9 cellular contexts compared by ENCODE assay signal in the genomic region with DNA sequence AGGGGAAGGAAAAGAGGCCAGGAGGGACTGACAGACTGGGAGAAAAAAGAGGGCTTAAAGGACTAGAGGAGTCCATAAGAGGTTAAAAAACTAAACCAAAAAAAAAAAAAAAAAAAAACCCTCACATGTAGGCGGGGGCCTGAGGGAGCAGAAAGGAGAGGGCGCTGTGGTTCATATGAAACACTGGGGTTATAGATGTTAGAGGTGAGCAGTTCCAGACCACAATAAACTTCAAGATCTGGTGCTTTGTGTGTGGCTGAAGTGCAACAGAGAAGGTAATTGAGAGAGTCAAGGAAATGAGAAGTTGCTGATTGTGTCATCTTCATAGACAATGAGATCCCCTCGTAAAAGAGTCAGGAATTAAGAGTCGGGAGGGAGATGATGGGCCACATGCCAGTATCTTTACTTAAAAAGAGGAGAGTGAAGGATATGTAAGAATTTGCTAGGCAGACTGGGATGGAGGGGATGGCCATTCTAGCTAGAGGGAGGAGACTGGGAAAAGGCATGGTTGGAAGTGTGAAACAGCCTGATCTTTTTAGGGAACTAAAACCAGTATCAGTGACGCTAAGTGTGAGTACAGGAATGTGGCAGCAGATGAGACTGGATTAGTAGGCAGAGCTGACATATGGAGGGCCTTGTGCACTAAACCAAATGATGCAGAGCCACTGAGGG. TPM values are rescaled to one million over a fixed set of nuclear protein-coding genes. Genes with fewer than 3 reads are reported as not detected.
DNase-seq lines count a peak whose midpoint lies in the region; ATAC-seq, FAIRE-seq and TF ChIP-seq lines count a peak whose summit lies in the region.
"Had no signal": no experiment of that assay in that cellular context is flagged by ENCODE, and none has a peak within 500 bp of the region (broad histone marks: within the 10 kb centered on the region; RNA-seq: fewer than 3 reads in every experiment).

No MANE protein-coding gene starts in this region.

- H3K4me3 ChIP-seq in PC-3 (ENCODE audit: low read length) (no peak overlapping the region), tibial artery (no peak overlapping the region)

- H3K14ac ChIP-seq in H9 (ENCODE audit: insufficient read depth, low read length), result no peak overlapping the region

- H3K9me2 ChIP-seq in PC-3 (replicated peaks; ENCODE audit: low read length), result no peaks in the 10 kb centered on the region

- H3K27ac ChIP-seq in PC-3 (ENCODE audit: low read length), result no peak overlapping the region
- no peak overlapping the region for H3K27ac ChIP-seq in tibial artery
- no peak overlapping the region for H3K27ac ChIP-seq in H9 (ENCODE audit: insufficient read length, low read depth, low read length)

- H3K36me3 Mint-ChIP-seq in memory B cell (peaks cover 7% of the 10 kb centered on the region), H9 (ENCODE audit: insufficient read depth in 1 of 3, low read depth in 3 of 3) (peaks cover 0 to 4% (median 3%) of the 10 kb centered on the region in 3 experiments; a peak in 5 of 7 replicates)

- no CpG with 5 or more reads among the region's 5 CpGs for WGBS in H9 (ENCODE audit: extremely low coverage, insufficient read length, low lambda C conversion rate)

- no peak overlapping the region for H2BK20ac ChIP-seq in H9 (ENCODE audit: low read depth, low read length, poor library complexity, severe bottlenecking)

- no peak overlapping the region for H2BK5ac ChIP-seq in H9 (ENCODE audit: insufficient read length, low read length)

- H3K4me1 Mint-ChIP-seq in memory B cell (peaks cover 3% of the 10 kb centered on the region), H9 (peaks cover 0 to 7% of the 10 kb centered on the region in 2 experiments; a peak in 3 of 4 replicates)

- TF ChIP-seq CTCF in GM13977 (IDR thresholded peaks at IDR 0.05; ENCODE audit: extremely low read depth, insufficient read depth, missing control alignments) (peak; percentile 36), PC-3 (conservative IDR thresholded peaks at IDR 0.05; ENCODE audit: low read depth, low read length) (no peak), tibial artery (IDR thresholded peaks at IDR 0.05) (no peak), H9 (conservative IDR thresholded peaks at IDR 0.05) (no peak)

- H3K9me3 Mint-ChIP-seq in memory B cell (peaks cover 5% of the 10 kb centered on the region), H9 (peaks cover 58 to 60% of the 10 kb centered on the region in 2 experiments)

- H3K9ac ChIP-seq in PC-3 (ENCODE audit: low read length) (no peak overlapping the region), H9 (ENCODE audit: extremely low read depth, insufficient read length, low read length) (no peak overlapping the region)

- H3K4me1 ChIP-seq in PC-3 (ENCODE audit: insufficient read depth, low read length), result peaks cover 8% of the 10 kb centered on the region; the same call in 1 of the 2 replicates
- H3K4me1 ChIP-seq in tibial artery, result no peaks in the 10 kb centered on the region
- H3K4me1 ChIP-seq in H9 (ENCODE audit: insufficient read depth, low read length), result no peaks in the 10 kb centered on the region

- H3K4me3 Mint-ChIP-seq in memory B cell (no peak overlapping the region), H9 (no peak overlapping the region)

- CTCF ChIA-PET in PC-3 (lab: Charles Lee), result no interaction called here

- no peaks in the 10 kb centered on the region for H3K36me3 ChIP-seq in PC-3 (ENCODE audit: low read depth, low read length)
- H3K36me3 ChIP-seq in tibial artery, result no peaks in the 10 kb centered on the region

- no peak overlapping the region for H3K23ac ChIP-seq in H9 (ENCODE audit: insufficient read length, low read depth, low read length)

- no peak overlapping the region for H3K4ac ChIP-seq in H9 (ENCODE audit: low read depth, low read length)

- no TSS peak for BruUV-seq in PC-3 (replicated peaks; lab: Mats Ljungman, UMichigan)

- H3K4me2 ChIP-seq in PC-3 (ENCODE audit: low read length), result 0 out of 2 replicates have a peak overlapping the region, but pooled peaks have one; percentile 26
- no peak overlapping the region for H3K4me2 ChIP-seq in H9 (ENCODE audit: insufficient read depth, insufficient read length, low read length)

- H2AFZ ChIP-seq in PC-3 (ENCODE audit: low read length) (no peak overlapping the region), H9 (ENCODE audit: low read length) (no peak overlapping the region)

- no peak overlapping the region for H3K56ac ChIP-seq in H9 (ENCODE audit: insufficient read length, low read depth, low read length)

- intact Hi-C loops in PC-3 (cut with micrococcal nuclease), result no loop called here
- intact Hi-C loops in tibial artery (cut with DNase I; ENCODE audit: low total_unique reads), result no loop called here

- no peak overlapping the region for H2BK12ac ChIP-seq in H9 (ENCODE audit: insufficient read length, low read depth, low read length)

- no peak for FAIRE-seq in HTR-8/SVneo (lab: Jason Lieb, UNC)

- H2BK15ac ChIP-seq in H9 (ENCODE audit: low read depth, low read length), result no peak overlapping the region

- H2BK120ac ChIP-seq in H9 (ENCODE audit: low read depth, low read length, poor library complexity, severe bottlenecking), result no peak overlapping the region

- no peak overlapping the region for H4K5ac ChIP-seq in H9 (ENCODE audit: insufficient read length, low read depth, low read length)

- no peaks in the 10 kb centered on the region for H3K9me3 ChIP-seq in PC-3 (ENCODE audit: low read length)
- peaks cover 0 to 9% (median 5%) of the 10 kb centered on the region in 3 donors for H3K9me3 ChIP-seq in tibial artery
- H3K9me3 ChIP-seq in H9 (ENCODE audit: control insufficient read depth, low read depth, low read length), result peaks cover 36% of the 10 kb centered on the region

- no peaks in the 10 kb centered on the region for H3K79me1 ChIP-seq in H9 (ENCODE audit: insufficient read depth, low read depth, low read length, poor library complexity, severe bottlenecking)

- H4K20me1 ChIP-seq in PC-3 (ENCODE audit: low read length), result no peaks in the 10 kb centered on the region
- no peaks in the 10 kb centered on the region for H4K20me1 ChIP-seq in H9 (ENCODE audit: control insufficient read depth, insufficient read depth, insufficient read length)

- H3T11ph ChIP-seq in H9 (ENCODE audit: low read length), result no peak overlapping the region

- no peak overlapping the region for H2AK5ac ChIP-seq in H9 (ENCODE audit: insufficient read length, low read length)

- DNase-seq in GM13977 (ENCODE audit: low spot score) (peak; percentile 50), PC-3 (no peak), memory B cell (ENCODE audit: low spot score in 2 of 2) (no peak), NCI-H1930 (lab: John Stamatoyannopoulos, UW) (no peak), tibial artery (no peak), H9 (no peak), HTR-8/SVneo (ENCODE audit: insufficient read length, low spot score) (no peak)
- DNase-seq: effector memory CD4-positive, alpha-beta T cell had no signal

- H3F3A ChIP-seq in PC-3 (ENCODE audit: low read length, unreplicated experiment), result no peaks in the 10 kb centered on the region

- no peaks in the 10 kb centered on the region for H3K79me2 ChIP-seq in PC-3 (ENCODE audit: low read length)
- H3K79me2 ChIP-seq in H9 (ENCODE audit: insufficient read depth, low read length), result no peaks in the 10 kb centered on the region

- ATAC-seq in GM21825 (IDR thresholded peaks at IDR 0.05; ENCODE audit: unreplicated experiment), result peak; percentile 87
- peak; percentile 31 for ATAC-seq in PC-3
- ATAC-seq in memory B cell (ENCODE audit: low read depth), result peak; percentile 54

- H3K27me3 Mint-ChIP-seq in memory B cell (peaks cover 3% of the 10 kb centered on the region), H9 (ENCODE audit: low read depth) (no peaks in the 10 kb centered on the region; the same call in 1 of the 2 replicates)

- in situ Hi-C loops in GM13977 (cut with MboI; ENCODE audit: low pct_unique_long_range_greater_than_20kb, low sequenced_read_pairs, unreplicated experiment), result no loop called here

- H3K23me2 ChIP-seq in H9 (ENCODE audit: insufficient read length, low read depth, low read length, poor library complexity, severe bottlenecking), result no peaks in the 10 kb centered on the region

- H4K8ac ChIP-seq in H9 (replicated peaks; ENCODE audit: insufficient read length, low read depth, low read length), result no peak overlapping the region

- H3K27me3 ChIP-seq in PC-3 (ENCODE audit: low read length), result no peaks in the 10 kb centered on the region
- no peaks in the 10 kb centered on the region for H3K27me3 ChIP-seq in tibial artery
- H3K27me3 ChIP-seq in H9 (ENCODE audit: insufficient read depth, low read length), result no peaks in the 10 kb centered on the region

- H4K91ac ChIP-seq in H9 (ENCODE audit: insufficient read length, low read depth, low read length), result no peak overlapping the region

- no peak overlapping the region for H3K27ac Mint-ChIP-seq in memory B cell
- no peak overlapping the region for H3K27ac Mint-ChIP-seq in H9

- POLR2A ChIA-PET in PC-3 (lab: Charles Lee; ENCODE audit: unreplicated experiment), result no interaction called here

- H3K18ac ChIP-seq in H9 (ENCODE audit: insufficient read length, low read depth, low read length), result no peak overlapping the region

RNA-seq across cellular contexts. Expression of gene OGT, which starts 18.4 kb away (rescaled TPM):
- total RNA-seq in PC-3 (2014; rRNA removed) (94.2 and 99.8 TPM in 2 replicates), H9 (2021) (108 and 116 TPM in 2 replicates)

Comparison
In these comparisons a context has a peak if more than half of its experiments do, and no peak if none do; other contexts are left out.
1. ATAC-seq: peak in every context shown above with its lines; median percentile 87 in GM21825; 54 in memory B cell; 31 in PC-3.